Comparison of ENCODE assay signal across 1 cellular context in the genomic region with DNA sequence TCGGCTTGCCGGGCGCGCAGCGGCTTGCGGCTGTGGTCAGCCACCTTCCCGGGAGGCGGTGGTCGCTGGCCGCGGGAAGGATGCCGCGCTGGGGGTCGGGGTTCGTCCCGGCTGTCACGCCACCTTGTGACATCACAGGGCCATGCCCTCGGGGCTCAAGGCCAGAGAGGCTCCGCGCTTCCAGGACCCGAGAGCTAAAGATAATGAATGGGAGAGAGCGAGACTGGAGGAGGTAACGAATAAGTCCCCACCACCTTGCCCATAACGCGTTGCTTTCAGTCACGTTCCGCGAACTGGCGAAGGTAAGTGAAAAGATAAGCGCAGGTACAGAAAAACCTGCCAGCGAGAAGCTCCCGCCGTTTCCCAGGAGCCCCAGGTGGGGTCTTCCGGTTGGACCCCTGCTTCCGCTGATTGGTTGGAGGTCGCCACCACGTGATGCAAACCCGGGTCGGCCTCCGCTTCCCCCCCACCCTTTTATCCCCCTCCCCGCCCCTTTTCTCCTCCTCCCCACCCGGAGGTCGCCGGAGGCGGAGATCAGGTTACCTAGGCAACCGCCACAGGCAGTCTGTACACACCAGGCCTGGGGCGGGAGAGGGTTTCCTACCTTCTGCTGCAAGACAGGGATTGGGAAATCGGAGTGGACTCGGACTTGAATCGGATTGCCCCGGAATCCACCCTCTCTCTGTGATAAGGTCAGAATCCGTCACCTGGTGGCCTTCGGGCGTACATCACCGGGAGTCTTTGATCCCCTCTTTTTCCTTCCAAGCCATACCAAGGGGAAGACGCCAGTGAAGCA.
TF ChIP-seq lines count a peak whose summit lies in the region.

A gene (plus strand): TSS at position 563 of the 796 bp plus-strand sequence.

TF ChIP-seq in K562, 482 proteins besides CTCF, POLR2A, EP300 and RAD21:
- TF ChIP-seq PTBP1 (IDR thresholded peaks at IDR 0.05; ENCODE audit: low read depth, low read length) (no peak), RFX1 (IDR thresholded peaks at IDR 0.05) (peak; percentile 56)
TF ChIP-seq in K562: peak in this region for 1.
